Comparison of ENCODE assay signal across 1 cellular context in genomic region chr13:20525601-20526544, GRCh38.
TF ChIP-seq lines count a peak whose summit lies in the region.

Gene CRYL1, minus strand, starts transcription at chr13:20525857. Its CDS starts 63 bp downstream, at chr13:20525794.

TF ChIP-seq in HepG2, 621 proteins besides CTCF, POLR2A, EP300 and RAD21 (continued from another document and continues in another):
- TF ChIP-seq E2F5 (CRISPR knock-in tag; conservative IDR thresholded peaks at IDR 0.05), result no peak
- TF ChIP-seq ZNF256 (CRISPR knock-in tag; conservative IDR thresholded peaks at IDR 0.05), result 0 out of 2 replicates have a peak, but pooled peaks have one; percentile 55
- no peak for TF ChIP-seq NR2F2 (IDR thresholded peaks at IDR 0.05; ENCODE audit: borderline replicate concordance, low read depth)
- TF ChIP-seq ZC3H13 (CRISPR knock-in tag; IDR thresholded peaks at IDR 0.05), result peak; percentile 58; the same call in 1 of the 2 replicates
- TF ChIP-seq ZNF557 (CRISPR knock-in tag; IDR thresholded peaks at IDR 0.05), result 0 out of 2 replicates have a peak, but pooled peaks have one; percentile 33
- TF ChIP-seq ELF3 (CRISPR knock-in tag; IDR thresholded peaks at IDR 0.05), result no peak
- TF ChIP-seq ATF7-NPFF (CRISPR knock-in tag; IDR thresholded peaks at IDR 0.05; ENCODE audit: low read depth), result peak; percentile 67; the same call in 1 of the 2 replicates
- TF ChIP-seq, protein P1, sequence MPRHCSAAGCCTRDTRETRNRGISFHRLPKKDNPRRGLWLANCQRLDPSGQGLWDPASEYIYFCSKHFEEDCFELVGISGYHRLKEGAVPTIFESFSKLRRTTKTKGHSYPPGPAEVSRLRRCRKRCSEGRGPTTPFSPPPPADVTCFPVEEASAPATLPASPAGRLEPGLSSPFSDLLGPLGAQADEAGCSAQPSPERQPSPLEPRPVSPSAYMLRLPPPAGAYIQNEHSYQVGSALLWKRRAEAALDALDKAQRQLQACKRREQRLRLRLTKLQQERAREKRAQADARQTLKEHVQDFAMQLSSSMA (CRISPR knock-in tag; IDR thresholded peaks at IDR 0.05), result no peak
- 0 out of 2 replicates have a peak, but pooled peaks have one; percentile 35 for TF ChIP-seq XBP1 (CRISPR knock-in tag; IDR thresholded peaks at IDR 0.05)
- TF ChIP-seq SIN3A (IDR thresholded peaks at IDR 0.05; ENCODE audit: borderline replicate concordance, low read depth, low read length), result 0 out of 2 replicates have a peak, but pooled peaks have one; percentile 21
- TF ChIP-seq POLR2G (IDR thresholded peaks at IDR 0.05; ENCODE audit: low read depth, low read length), result peak; percentile 56; the same call in 1 of the 2 replicates
- TF ChIP-seq MTF2 (CRISPR knock-in tag; IDR thresholded peaks at IDR 0.05; ENCODE audit: borderline replicate concordance), result peak; percentile 58; the same call in 1 of the 2 replicates
- TF ChIP-seq, protein P2, sequence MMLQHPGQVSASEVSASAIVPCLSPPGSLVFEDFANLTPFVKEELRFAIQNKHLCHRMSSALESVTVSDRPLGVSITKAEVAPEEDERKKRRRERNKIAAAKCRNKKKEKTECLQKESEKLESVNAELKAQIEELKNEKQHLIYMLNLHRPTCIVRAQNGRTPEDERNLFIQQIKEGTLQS (CRISPR knock-in tag; IDR thresholded peaks at IDR 0.05), result no peak
- TF ChIP-seq SMYD3 (CRISPR knock-in tag; IDR thresholded peaks at IDR 0.05), result no peak
- TF ChIP-seq ZNF451 (CRISPR knock-in tag; IDR thresholded peaks at IDR 0.05), result no peak; the same call in 1 of the 2 replicates
- TF ChIP-seq ZFAT (CRISPR knock-in tag; conservative IDR thresholded peaks at IDR 0.05), result no peak
- 0 out of 2 replicates have a peak, but pooled peaks have one; percentile 29 for TF ChIP-seq RERE (CRISPR knock-in tag; IDR thresholded peaks at IDR 0.05; ENCODE audit: low read depth)
- no peak for TF ChIP-seq ZSCAN21 (CRISPR knock-in tag; IDR thresholded peaks at IDR 0.05; ENCODE audit: borderline replicate concordance)
- TF ChIP-seq HDAC6 (IDR thresholded peaks at IDR 0.05; ENCODE audit: low read depth, low read length), result no peak
- peak; percentile 19 for TF ChIP-seq TEAD3 (CRISPR knock-in tag; optimal IDR thresholded peaks at IDR 0.05; ENCODE audit: borderline replicate concordance)
- no peak for TF ChIP-seq ZNF512B (CRISPR knock-in tag; IDR thresholded peaks at IDR 0.05; ENCODE audit: borderline replicate concordance)
- TF ChIP-seq TP53 (CRISPR knock-in tag; conservative IDR thresholded peaks at IDR 0.05), result no peak
- no peak for TF ChIP-seq SMARCE1 (IDR thresholded peaks at IDR 0.05; ENCODE audit: borderline replicate concordance)
- 0 out of 2 replicates have a peak, but pooled peaks have one; percentile 14 for TF ChIP-seq MIXL1 (CRISPR knock-in tag; IDR thresholded peaks at IDR 0.05)
- TF ChIP-seq SNAPC2 (CRISPR knock-in tag; IDR thresholded peaks at IDR 0.05), result no peak
- no peak for TF ChIP-seq ZMYM2 (CRISPR knock-in tag; IDR thresholded peaks at IDR 0.05)
- peak; percentile 41; the same call in 1 of the 2 replicates for TF ChIP-seq MTF1 (CRISPR knock-in tag; IDR thresholded peaks at IDR 0.05)
- no peak for TF ChIP-seq FOXP1 (IDR thresholded peaks at IDR 0.05)
- TF ChIP-seq FOXP1 (CRISPR knock-in tag; IDR thresholded peaks at IDR 0.05), result no peak
- TF ChIP-seq ZNF512 (CRISPR knock-in tag; IDR thresholded peaks at IDR 0.05), result no peak
- no peak for TF ChIP-seq MBD4 (IDR thresholded peaks at IDR 0.05; ENCODE audit: borderline replicate concordance, low read length)
- TF ChIP-seq ZNF280B (CRISPR knock-in tag; IDR thresholded peaks at IDR 0.05; ENCODE audit: borderline replicate concordance), result 0 out of 2 replicates have a peak, but pooled peaks have one; percentile 69
- peak; percentile 58; the same call in 1 of the 2 replicates for TF ChIP-seq RNF2 (conservative IDR thresholded peaks at IDR 0.05; ENCODE audit: low read depth)
- peak; percentile 55; the same call in 1 of the 2 replicates for TF ChIP-seq ZNF292 (CRISPR knock-in tag; IDR thresholded peaks at IDR 0.05; ENCODE audit: borderline replicate concordance, low read depth)
- TF ChIP-seq FOXK2 (IDR thresholded peaks at IDR 0.05), result no peak
- TF ChIP-seq ZNF124 (CRISPR knock-in tag; IDR thresholded peaks at IDR 0.05), result no peak
- TF ChIP-seq ZMYM4 (CRISPR knock-in tag; IDR thresholded peaks at IDR 0.05), result peak; percentile 59
- peak; percentile 86 for TF ChIP-seq ZNF563 (CRISPR knock-in tag; IDR thresholded peaks at IDR 0.05)
- no peak for TF ChIP-seq RFX3 (CRISPR knock-in tag; IDR thresholded peaks at IDR 0.05)
- TF ChIP-seq IRF9 (CRISPR knock-in tag; IDR thresholded peaks at IDR 0.05; ENCODE audit: borderline replicate concordance), result 0 out of 2 replicates have a peak, but pooled peaks have one; percentile 47
- TF ChIP-seq ZNF335 (CRISPR knock-in tag; IDR thresholded peaks at IDR 0.05), result no peak; the same call in 1 of the 2 replicates
- TF ChIP-seq ZFP91 (CRISPR knock-in tag; IDR thresholded peaks at IDR 0.05; ENCODE audit: borderline replicate concordance), result peak; percentile 64; the same call in 1 of the 2 replicates
- TF ChIP-seq, protein P3, sequence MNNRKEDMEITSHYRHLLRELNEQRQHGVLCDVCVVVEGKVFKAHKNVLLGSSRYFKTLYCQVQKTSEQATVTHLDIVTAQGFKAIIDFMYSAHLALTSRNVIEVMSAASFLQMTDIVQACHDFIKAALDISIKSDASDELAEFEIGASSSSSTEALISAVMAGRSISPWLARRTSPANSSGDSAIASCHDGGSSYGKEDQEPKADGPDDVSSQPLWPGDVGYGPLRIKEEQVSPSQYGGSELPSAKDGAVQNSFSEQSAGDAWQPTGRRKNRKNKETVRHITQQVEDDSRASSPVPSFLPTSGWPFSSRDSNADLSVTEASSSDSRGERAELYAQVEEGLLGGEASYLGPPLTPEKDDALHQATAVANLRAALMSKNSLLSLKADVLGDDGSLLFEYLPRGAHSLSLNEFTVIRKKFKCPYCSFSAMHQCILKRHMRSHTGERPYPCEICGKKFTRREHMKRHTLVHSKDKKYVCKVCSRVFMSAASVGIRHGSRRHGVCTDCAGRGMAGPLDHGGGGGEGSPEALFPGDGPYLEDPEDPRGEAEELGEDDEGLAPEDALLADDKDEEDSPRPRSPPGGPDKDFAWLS (CRISPR knock-in tag; IDR thresholded peaks at IDR 0.05; ENCODE audit: borderline replicate concordance), result no peak
